ENCODE assay signal across 8 cellular contexts in the genomic region with DNA sequence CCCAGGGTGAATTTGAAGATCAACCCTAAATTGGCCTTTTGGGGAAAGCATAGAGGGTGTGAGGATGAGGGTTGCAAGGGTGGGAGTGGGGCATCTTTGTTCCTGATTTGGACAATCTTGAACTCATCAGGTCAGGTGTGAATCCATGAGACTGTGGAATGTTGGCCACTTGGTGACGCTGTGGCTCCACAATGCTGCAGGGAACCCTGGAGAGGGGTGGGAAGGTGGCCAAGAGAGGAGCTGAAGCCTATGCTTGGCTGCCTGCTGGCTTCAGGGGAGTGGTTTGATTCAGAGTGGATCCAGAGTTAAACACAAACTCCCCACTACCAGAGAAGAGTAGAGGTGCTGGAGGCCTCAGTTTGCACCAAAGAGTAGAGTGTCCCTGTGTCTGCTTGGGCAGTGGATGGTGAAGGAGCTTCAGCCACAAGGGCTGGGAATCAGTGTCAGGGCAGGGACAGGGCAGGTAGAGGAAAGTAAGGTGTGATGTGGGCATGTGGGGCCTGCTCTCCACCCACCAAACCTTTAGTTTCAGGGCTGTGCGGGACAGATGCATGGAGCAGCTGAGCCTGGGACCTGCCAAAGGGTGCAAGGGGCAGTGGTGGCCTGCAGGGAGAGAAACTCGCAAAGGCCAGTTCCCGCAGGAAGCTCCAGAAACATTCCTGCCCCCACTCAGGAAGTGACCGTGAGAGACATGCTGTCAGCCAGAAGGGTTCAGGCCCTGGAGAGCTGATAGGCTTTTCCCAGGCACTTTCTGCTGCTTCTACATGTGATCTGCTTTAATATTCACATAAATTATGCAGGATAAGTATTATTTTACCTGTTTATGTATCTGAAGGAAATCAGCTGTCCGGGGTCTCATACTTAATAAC.
DNase-seq lines count a peak whose midpoint lies in the region; ATAC-seq, FAIRE-seq and TF ChIP-seq lines count a peak whose summit lies in the region.

No MANE protein-coding gene starts in this region.

- TF ChIP-seq POLR2A in GM12891 (IDR thresholded peaks at IDR 0.05; ENCODE audit: low read depth, low read length), result no peak

- POLR2A ChIA-PET in WTC11 (lab: Charles Lee), result interaction anchor here (0.5 kb wide), 1 partner anchor 231 kb away, joined by 3 read pairs; no protein-coding TSS in a partner anchor

- no peak for FAIRE-seq in GM12891 (lab: Jason Lieb, UNC)

- H3K27me3 Mint-ChIP-seq in WTC11 (ENCODE audit: low read depth), result no peaks in the 10 kb centered on the region

- H3K27ac Mint-ChIP-seq in WTC11, result 0 out of 2 replicates have a peak overlapping the region, but pooled peaks have one; percentile 24

- CTCF ChIA-PET in WTC11 (lab: Charles Lee), result interaction anchor here (0.5 to 4.4 kb wide), 82 partner anchors 8 to 876 kb away, joined by 3 to 64 read pairs (median 5); no protein-coding TSS in a partner anchor

- DNase-seq in D341Med (ENCODE audit: low spot score) (peak; percentile 84), HK-2 (ENCODE audit: unreplicated experiment) (peak; percentile 42), WTC11 (ENCODE audit: low spot score) (peak; percentile 88), left lobe of liver (ENCODE audit: low spot score) (no peak), GM12891 (ENCODE audit: insufficient read length, low spot score) (no peak), omental fat pad (ENCODE audit: low spot score) (no peak)
- no peak for DNase-seq in stimulated activated CD4-positive, alpha-beta T cell treated with anti-CD3 and anti-CD28 coated beads, Interleukin-12 subunit alpha, Interleukin-12 subunit beta, amount 100 ng/mL, for 4 hours

- peaks cover 10% of the 10 kb centered on the region for H3K4me1 Mint-ChIP-seq in WTC11

- TF ChIP-seq CTCF in WTC11 (IDR thresholded peaks at IDR 0.05) (peak; percentile 42; the same call in 1 of the 2 replicates), omental fat pad (IDR thresholded peaks at IDR 0.05) (no peak)

- H3K4me3 Mint-ChIP-seq in WTC11, result no peak overlapping the region

- ATAC-seq in WTC11 (peak; percentile 99), left lobe of liver (peak; percentile 34), GM19328 (IDR thresholded peaks at IDR 0.05; ENCODE audit: unreplicated experiment) (no peak), omental fat pad (ENCODE audit: low FRiP score) (no peak)

- H3K36me3 Mint-ChIP-seq in WTC11, result no peaks in the 10 kb centered on the region

- H3K9me3 Mint-ChIP-seq in WTC11, result no peaks in the 10 kb centered on the region

TF ChIP-seq in WTC11, 78 proteins besides CTCF, POLR2A, EP300 and RAD21:
- TF ChIP-seq NR2C2 (CRISPR knock-in tag; IDR thresholded peaks at IDR 0.05) (no peak), JAZF1 (CRISPR knock-in tag; IDR thresholded peaks at IDR 0.05) (no peak), JUN (CRISPR knock-in tag; IDR thresholded peaks at IDR 0.05) (no peak), ZNF423 (CRISPR knock-in tag; IDR thresholded peaks at IDR 0.05) (peak; percentile 59; the same call in 1 of the 2 replicates), ZNF671 (CRISPR knock-in tag; IDR thresholded peaks at IDR 0.05) (no peak)
- TF ChIP-seq, protein P1, sequence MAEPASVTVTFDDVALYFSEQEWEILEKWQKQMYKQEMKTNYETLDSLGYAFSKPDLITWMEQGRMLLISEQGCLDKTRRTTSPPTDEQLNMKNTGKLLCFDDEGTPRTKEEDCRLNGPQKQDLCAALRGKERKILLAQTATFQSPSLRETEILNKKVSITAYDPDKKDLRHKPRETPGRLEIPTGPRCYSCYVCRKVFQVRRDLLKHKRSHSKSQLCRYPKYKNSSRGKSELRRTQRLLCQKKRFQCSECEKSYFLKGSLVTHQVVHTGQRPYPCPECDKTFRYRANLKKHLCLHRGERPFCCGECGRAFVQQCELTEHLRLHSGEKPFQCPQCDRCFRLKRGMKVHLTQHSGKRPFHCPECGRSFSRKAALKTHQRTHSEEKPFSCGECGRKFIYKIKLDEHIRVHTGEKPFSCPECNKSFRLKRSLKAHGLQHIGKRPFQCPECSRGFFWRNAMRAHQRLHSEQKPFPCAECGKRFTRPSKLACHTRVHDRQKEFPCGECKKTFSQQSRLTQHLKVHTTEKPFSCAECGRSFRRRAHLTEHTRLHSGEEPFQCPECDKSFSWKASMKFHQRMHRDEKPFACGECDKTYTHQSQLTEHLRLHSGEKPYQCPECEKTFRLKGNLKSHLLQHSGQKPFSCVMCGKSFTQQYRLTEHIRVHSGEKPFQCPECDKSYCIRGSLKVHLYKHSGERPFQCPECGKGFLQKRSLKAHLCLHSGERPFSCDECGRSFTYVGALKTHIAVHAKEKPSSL (CRISPR knock-in tag; conservative IDR thresholded peaks at IDR 0.05), result no peak
- TF ChIP-seq, protein P2, sequence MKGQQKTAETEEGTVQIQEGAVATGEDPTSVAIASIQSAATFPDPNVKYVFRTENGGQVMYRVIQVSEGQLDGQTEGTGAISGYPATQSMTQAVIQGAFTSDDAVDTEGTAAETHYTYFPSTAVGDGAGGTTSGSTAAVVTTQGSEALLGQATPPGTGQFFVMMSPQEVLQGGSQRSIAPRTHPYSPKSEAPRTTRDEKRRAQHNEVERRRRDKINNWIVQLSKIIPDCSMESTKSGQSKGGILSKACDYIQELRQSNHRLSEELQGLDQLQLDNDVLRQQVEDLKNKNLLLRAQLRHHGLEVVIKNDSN (CRISPR knock-in tag; IDR thresholded peaks at IDR 0.05), result no peak
TF ChIP-seq in WTC11: peak in this region for 1.

TF ChIP-seq in GM12891, 5 proteins besides CTCF, POLR2A, EP300 and RAD21:
- no peak for TF ChIP-seq SPI1 (IDR thresholded peaks at IDR 0.05; ENCODE audit: low read depth, low read length)
- no peak for TF ChIP-seq POU2F2 (IDR thresholded peaks at IDR 0.05; ENCODE audit: low read depth, low read length)
- TF ChIP-seq POLR2AphosphoS5 (IDR thresholded peaks at IDR 0.05; ENCODE audit: low read depth, low read length), result no peak
- TF ChIP-seq TAF1 (IDR thresholded peaks at IDR 0.05; ENCODE audit: low read depth, low read length), result no peak
- no peak for TF ChIP-seq PAX5 (IDR thresholded peaks at IDR 0.05; ENCODE audit: insufficient read depth, low read length, severe bottlenecking)

Comparison
In these comparisons a context has a peak if more than half of its experiments do, and no peak if none do; other contexts are left out.
1. DNase-seq: peak in D341Med (single experiment), HK-2 (single experiment) and WTC11 (single experiment); none in left lobe of liver (single experiment), GM12891 (single experiment), omental fat pad (single experiment) and stimulated activated CD4-positive, alpha-beta T cell treated with anti-CD3 and anti-CD28 coated beads, Interleukin-12 subunit alpha, Interleukin-12 subunit beta, amount 100 ng/mL, for 4 hours (single experiment).
2. ATAC-seq: peak in WTC11 (single experiment) and left lobe of liver (single experiment); none in GM19328 (single experiment) and omental fat pad (single experiment).